In the genomic region with DNA sequence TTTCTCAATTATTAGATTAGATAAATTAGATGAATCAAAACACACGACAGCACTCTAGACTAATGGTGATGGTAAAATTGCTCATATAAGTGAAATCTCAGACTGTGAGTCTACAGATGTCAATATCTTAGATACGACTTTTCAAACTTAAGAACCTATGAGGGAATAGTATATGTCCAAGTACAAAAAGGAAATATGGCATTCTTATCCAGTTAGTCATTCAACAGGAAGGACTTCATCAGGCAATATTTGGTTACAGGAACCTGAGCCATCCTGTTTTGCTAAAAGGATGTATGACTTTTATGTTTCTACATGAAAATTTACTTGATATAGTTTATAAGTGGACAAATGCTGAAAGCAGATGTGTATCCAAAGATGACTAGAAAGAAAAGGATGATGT, we compare ENCODE assay signal across 21 cellular contexts.
DNase-seq lines count a peak whose midpoint lies in the region; FAIRE-seq and TF ChIP-seq lines count a peak whose summit lies in the region.
"Had no signal": no experiment of that assay in that cellular context is flagged by ENCODE, and none has a peak within 500 bp of the region (broad histone marks: within the 10 kb centered on the region; RNA-seq: fewer than 3 reads in every experiment).

No MANE protein-coding gene starts in this region.

- no peaks in the 10 kb centered on the region for H3K4me1 ChIP-seq in A673 (ENCODE audit: insufficient read depth, low read length, poor library complexity, severe bottlenecking)

- H3K9me3 Mint-ChIP-seq in activated CD4-positive, alpha-beta memory T cell treated with anti-CD3 and anti-CD28 coated beads, Interleukin-2, amount 10 ng/mL, durations not matched to agents 7 days and 5 days, result no peaks in the 10 kb centered on the region
- H3K9me3 Mint-ChIP-seq: activated T-cell treated with anti-CD3 and anti-CD28 coated beads, Interleukin-2, amount 50 U/mL, for 4 hours; central memory CD8-positive, alpha-beta T cell had no signal

- H3K4me3 ChIP-seq in A673 (ENCODE audit: low read depth, low read length, poor library complexity, severe bottlenecking), result no peak overlapping the region
- H3K4me3 ChIP-seq: BLaER1 treated with 17β-estradiol and CSF1 and Interleukin-3, amounts not matched to agents 10 nM and 100 nM had no signal

- FAIRE-seq in RCC 7860 (lab: Jason Lieb, UNC), result no peak
- FAIRE-seq: GM18507, TTC549 had no signal

- CTCF ChIA-PET in A673 (lab: Charles Lee), result no interaction called here
- CTCF ChIA-PET in activated CD4-positive, alpha-beta memory T cell treated with anti-CD3 and anti-CD28 coated beads, Interleukin-2, amount 10 ng/mL, durations not matched to agents 7 days and 5 days (lab: Charles Lee), result interaction anchor here (1.7 kb wide), 1 partner anchor 270 kb away, joined by 3 read pairs; no protein-coding TSS in a partner anchor

- no peak overlapping the region for H3K4me3 Mint-ChIP-seq in activated CD4-positive, alpha-beta memory T cell treated with anti-CD3 and anti-CD28 coated beads, Interleukin-2, amount 10 ng/mL, durations not matched to agents 7 days and 5 days
- H3K4me3 Mint-ChIP-seq: activated naive CD8-positive, alpha-beta T cell; activated T-cell treated with anti-CD3 and anti-CD28 coated beads, Interleukin-2, amount 50 U/mL, for 4 hours; central memory CD8-positive, alpha-beta T cell; endodermal cell had no signal

- H3K27ac Mint-ChIP-seq in activated CD4-positive, alpha-beta memory T cell treated with anti-CD3 and anti-CD28 coated beads, Interleukin-2, amount 10 ng/mL, durations not matched to agents 7 days and 5 days, result no peak overlapping the region
- H3K27ac Mint-ChIP-seq: activated naive CD8-positive, alpha-beta T cell; endodermal cell had no signal

- peak; percentile 79 for DNase-seq in ELR (ENCODE audit: low read depth)
- peak; percentile 30 for DNase-seq in RCC 7860 (ENCODE audit: low spot score)
- peak; percentile 46 to 83 for DNase-seq in dermis microvascular lymphatic vessel endothelial cell (ENCODE audit: low read depth in 2 of 2)
- peak; percentile 37 for DNase-seq in kidney tubule cell (ENCODE audit: low spot score)
- no peak for DNase-seq in A673 (ENCODE audit: low spot score)
- DNase-seq in stimulated activated CD8-positive, alpha-beta memory T cell treated with anti-CD3 and anti-CD28 coated beads, Interleukin-4, amount 100 ng/mL, for 48 hours, result no peak
- DNase-seq in GOT3 (lab: John Stamatoyannopoulos, UW), result no peak
- no peak for DNase-seq in activated CD4-positive, alpha-beta memory T cell treated with anti-CD3 and anti-CD28 coated beads, Interleukin-2, amount 10 ng/mL, durations not matched to agents 7 days and 5 days
- DNase-seq: activated CD4-positive, alpha-beta T cell treated with anti-CD3 and anti-CD28 coated beads, Interleukin-2, amount 50 U/mL, for 4 hours; activated T-cell treated with anti-CD3 and anti-CD28 coated beads, Interleukin-2, amount 50 U/mL, for 4 hours; DMS 273 treated with DMSO at 0.1 percent for 48 hours; endodermal cell; head of caudate nucleus; NCI-H1930; NCI-H524; occipital lobe had no signal

- H3K36me3 Mint-ChIP-seq in activated CD4-positive, alpha-beta memory T cell treated with anti-CD3 and anti-CD28 coated beads, Interleukin-2, amount 10 ng/mL, durations not matched to agents 7 days and 5 days (ENCODE audit: low read depth), result no peaks in the 10 kb centered on the region
- H3K36me3 Mint-ChIP-seq: activated naive CD8-positive, alpha-beta T cell had no signal

- H3K27ac ChIP-seq in A673 (ENCODE audit: low read depth, low read length, poor library complexity, severe bottlenecking), result no peak overlapping the region

- intact Hi-C loops in A673 (cut with micrococcal nuclease; ENCODE audit: unreplicated experiment), result loop anchor here (2.0 kb wide), 1 partner anchor 270 kb away; no protein-coding TSS in a partner anchor

- no peaks in the 10 kb centered on the region for H3K27me3 ChIP-seq in A673 (replicated peaks; ENCODE audit: insufficient read depth, low read depth, low read length, poor library complexity)
- H3K27me3 ChIP-seq: BLaER1 treated with 17β-estradiol and CSF1 and Interleukin-3, amounts not matched to agents 10 nM and 100 nM had no signal

- no peak for TF ChIP-seq CTCF in A673 (conservative IDR thresholded peaks at IDR 0.05; ENCODE audit: low read depth, low read length)

- H3K36me3 ChIP-seq in A673 (ENCODE audit: insufficient read depth, low read length, poor library complexity, severe bottlenecking), result no peaks in the 10 kb centered on the region
- H3K36me3 ChIP-seq: BLaER1 treated with 17β-estradiol and CSF1 and Interleukin-3, amounts not matched to agents 10 nM and 100 nM had no signal

- no peaks in the 10 kb centered on the region for H3K9me3 ChIP-seq in A673 (ENCODE audit: low read depth, low read length, poor library complexity, severe bottlenecking)
- H3K9me3 ChIP-seq: BLaER1 treated with 17β-estradiol and CSF1 and Interleukin-3, amounts not matched to agents 10 nM and 100 nM had no signal

- no peaks in the 10 kb centered on the region for H3K4me1 Mint-ChIP-seq in activated CD4-positive, alpha-beta memory T cell treated with anti-CD3 and anti-CD28 coated beads, Interleukin-2, amount 10 ng/mL, durations not matched to agents 7 days and 5 days
- H3K4me1 Mint-ChIP-seq: central memory CD8-positive, alpha-beta T cell; endodermal cell had no signal

- POLR2A ChIA-PET in A673 (lab: Charles Lee; ENCODE audit: low non-redundant PET), result no interaction called here
- POLR2A ChIA-PET in activated CD4-positive, alpha-beta memory T cell treated with anti-CD3 and anti-CD28 coated beads, Interleukin-2, amount 10 ng/mL, durations not matched to agents 7 days and 5 days (lab: Charles Lee), result no interaction called here

- no TSS peak for BruUV-seq in A673 (replicated peaks; lab: Mats Ljungman, UMichigan)

- H3K27me3 Mint-ChIP-seq in activated CD4-positive, alpha-beta memory T cell treated with anti-CD3 and anti-CD28 coated beads, Interleukin-2, amount 10 ng/mL, durations not matched to agents 7 days and 5 days, result no peaks in the 10 kb centered on the region
- H3K27me3 Mint-ChIP-seq: activated naive CD8-positive, alpha-beta T cell; central memory CD8-positive, alpha-beta T cell had no signal

Comparison
In these comparisons a context has a peak if more than half of its experiments do, and no peak if none do; other contexts are left out.
1. DNase-seq: peak in ELR (single experiment), RCC 7860 (single experiment), dermis microvascular lymphatic vessel endothelial cell (2 of 2) and kidney tubule cell (single experiment); none in A673 (single experiment), stimulated activated CD8-positive, alpha-beta memory T cell treated with anti-CD3 and anti-CD28 coated beads, Interleukin-4, amount 100 ng/mL, for 48 hours (single experiment), GOT3 (single experiment) and activated CD4-positive, alpha-beta memory T cell treated with anti-CD3 and anti-CD28 coated beads, Interleukin-2, amount 10 ng/mL, durations not matched to agents 7 days and 5 days (single experiment).